10 cellular contexts compared by ENCODE assay signal in genomic region chr20:46398963-46399362, GRCh38. TPM values are rescaled to one million over a fixed set of nuclear protein-coding genes. Genes with fewer than 3 reads are reported as not detected.
DNase-seq lines count a peak whose midpoint lies in the region; ATAC-seq and TF ChIP-seq lines count a peak whose summit lies in the region.
"Had no signal": no experiment of that assay in that cellular context is flagged by ENCODE, and none has a peak within 500 bp of the region (broad histone marks: within the 10 kb centered on the region; RNA-seq: fewer than 3 reads in every experiment).

No MANE protein-coding gene starts in this region.

- DNase-seq in right cardiac atrium (no peak), left cardiac atrium (no peak), myocyte (ENCODE audit: low read depth) (peak; percentile 45), GM13976 (ENCODE audit: low spot score) (no peak), smooth muscle cell (lab: John Stamatoyannopoulos, UW; ENCODE audit: unreplicated experiment) (no peak), glutamatergic neuron (no peak), NCI-H2227 treated with DMSO at 0.1 percent for 48 hours (lab: John Stamatoyannopoulos, UW) (no peak)
- no peak for DNase-seq in activated T-helper 1 cell treated with anti-CD3 and anti-CD28 coated beads, Interleukin-12 subunit alpha, Interleukin-12 subunit beta, Interleukin-2, Interleukin-4 antibody, amounts not matched to agents 30 ng/mL and 10 ng/mL and 1 ng/mL, durations not matched to agents 14 hours and 24 hours and 36 hours (ENCODE audit: low spot score)
- DNase-seq: stimulated activated naive CD8-positive, alpha-beta T cell treated with anti-CD3 and anti-CD28 coated beads, Interleukin-15, amount 100 ng/mL, for 72 hours had no signal

- WGBS in right cardiac atrium: 83% methylated on average over 3 of the region's 3 CpGs
- 94% methylated on average over 3 of the region's 3 CpGs for WGBS in smooth muscle cell (ENCODE audit: low lambda C conversion rate)

- H3K27me3 ChIP-seq in right cardiac atrium (ENCODE audit: control insufficient read depth, insufficient read depth) (no peaks in the 10 kb centered on the region), smooth muscle cell (ENCODE audit: low read depth) (no peaks in the 10 kb centered on the region)

- peaks cover 71% of the 10 kb centered on the region for H3K79me2 ChIP-seq in smooth muscle cell (ENCODE audit: low read depth)

- intact Hi-C loops in right cardiac atrium (cut with DNase I) (no loop called here), left cardiac atrium (cut with DNase I) (no loop called here)
- intact Hi-C loops in activated T-helper 1 cell treated with anti-CD3 and anti-CD28 coated beads, Interleukin-12 subunit alpha, Interleukin-12 subunit beta, Interleukin-2, Interleukin-4 antibody, amounts not matched to agents 30 ng/mL and 10 ng/mL and 1 ng/mL, durations not matched to agents 14 hours and 24 hours and 36 hours (cut with micrococcal nuclease): no loop called here

- H3K4me1 Mint-ChIP-seq in activated T-helper 1 cell treated with anti-CD3 and anti-CD28 coated beads, Interleukin-12 subunit alpha, Interleukin-12 subunit beta, Interleukin-2, Interleukin-4 antibody, amounts not matched to agents 30 ng/mL and 10 ng/mL and 1 ng/mL, durations not matched to agents 14 hours and 24 hours and 36 hours (ENCODE audit: low read depth): peaks cover 60% of the 10 kb centered on the region
- H3K4me1 Mint-ChIP-seq in glutamatergic neuron (ENCODE audit: low read depth, unreplicated experiment): peaks cover 15% of the 10 kb centered on the region

- peaks cover 1% of the 10 kb centered on the region for H3K27me3 Mint-ChIP-seq in activated T-helper 1 cell treated with anti-CD3 and anti-CD28 coated beads, Interleukin-12 subunit alpha, Interleukin-12 subunit beta, Interleukin-2, Interleukin-4 antibody, amounts not matched to agents 30 ng/mL and 10 ng/mL and 1 ng/mL, durations not matched to agents 14 hours and 24 hours and 36 hours (ENCODE audit: insufficient read depth)
- H3K27me3 Mint-ChIP-seq in glutamatergic neuron (ENCODE audit: unreplicated experiment): no peaks in the 10 kb centered on the region
- H3K27me3 Mint-ChIP-seq: stimulated activated naive CD8-positive, alpha-beta T cell treated with anti-CD3 and anti-CD28 coated beads, Interleukin-15, amount 100 ng/mL, for 72 hours had no signal

- H3K4me3 ChIP-seq in right cardiac atrium (ENCODE audit: low read length) (no peak overlapping the region), smooth muscle cell (no peak overlapping the region)
- H3K4me3 ChIP-seq: GM12878 had no signal

- H3K9ac ChIP-seq in smooth muscle cell (ENCODE audit: low read depth): no peak overlapping the region

- no peak overlapping the region for H3K4me3 Mint-ChIP-seq in activated T-helper 1 cell treated with anti-CD3 and anti-CD28 coated beads, Interleukin-12 subunit alpha, Interleukin-12 subunit beta, Interleukin-2, Interleukin-4 antibody, amounts not matched to agents 30 ng/mL and 10 ng/mL and 1 ng/mL, durations not matched to agents 14 hours and 24 hours and 36 hours
- H3K4me3 Mint-ChIP-seq in glutamatergic neuron (ENCODE audit: unreplicated experiment): no peak overlapping the region

- no peak overlapping the region for H3K4me2 ChIP-seq in smooth muscle cell

- no peak for TF ChIP-seq CTCF in GM13976 (IDR thresholded peaks at IDR 0.05; ENCODE audit: borderline replicate concordance, control extremely low read depth, extremely low read depth, insufficient read depth, missing control alignments)
- TF ChIP-seq CTCF in smooth muscle cell (IDR thresholded peaks at IDR 0.05; ENCODE audit: borderline replicate concordance, insufficient read depth, poor library complexity, severe bottlenecking): no peak
- no peak for TF ChIP-seq CTCF in glutamatergic neuron (IDR thresholded peaks at IDR 0.05; ENCODE audit: partially characterized antibody, unreplicated experiment)

- no peaks in the 10 kb centered on the region for H3K36me3 ChIP-seq in smooth muscle cell (ENCODE audit: low read depth)

- peaks cover 24% of the 10 kb centered on the region for H3K4me1 ChIP-seq in right cardiac atrium (ENCODE audit: control insufficient read depth, insufficient read depth, low read length)
- H3K4me1 ChIP-seq in smooth muscle cell (ENCODE audit: low read depth): peaks cover 18% of the 10 kb centered on the region

- no peak overlapping the region for H2AFZ ChIP-seq in smooth muscle cell (ENCODE audit: low read depth)

- peaks cover 37% of the 10 kb centered on the region for H3K36me3 Mint-ChIP-seq in activated T-helper 1 cell treated with anti-CD3 and anti-CD28 coated beads, Interleukin-12 subunit alpha, Interleukin-12 subunit beta, Interleukin-2, Interleukin-4 antibody, amounts not matched to agents 30 ng/mL and 10 ng/mL and 1 ng/mL, durations not matched to agents 14 hours and 24 hours and 36 hours (ENCODE audit: low read depth)
- H3K36me3 Mint-ChIP-seq in glutamatergic neuron (ENCODE audit: unreplicated experiment): no peaks in the 10 kb centered on the region

- H3K27ac ChIP-seq in right cardiac atrium (ENCODE audit: low read length) (peak overlapping the region; percentile 51), smooth muscle cell (ENCODE audit: low read depth) (no peak overlapping the region)

- ATAC-seq in right cardiac atrium (no peak), left cardiac atrium (no peak)
- ATAC-seq: stimulated activated naive CD8-positive, alpha-beta T cell treated with anti-CD3 and anti-CD28 coated beads, Interleukin-15, amount 100 ng/mL, for 72 hours had no signal

- peak overlapping the region; percentile 25 for H3K27ac Mint-ChIP-seq in activated T-helper 1 cell treated with anti-CD3 and anti-CD28 coated beads, Interleukin-12 subunit alpha, Interleukin-12 subunit beta, Interleukin-2, Interleukin-4 antibody, amounts not matched to agents 30 ng/mL and 10 ng/mL and 1 ng/mL, durations not matched to agents 14 hours and 24 hours and 36 hours
- H3K27ac Mint-ChIP-seq in glutamatergic neuron (ENCODE audit: unreplicated experiment): no peak overlapping the region

- no peaks in the 10 kb centered on the region for H3F3A ChIP-seq in smooth muscle cell (ENCODE audit: low read depth)

- H3K9me3 ChIP-seq in right cardiac atrium (ENCODE audit: control insufficient read depth, low read length) (no peaks in the 10 kb centered on the region), smooth muscle cell (replicated peaks; ENCODE audit: low read depth) (no peaks in the 10 kb centered on the region)

- H4K20me1 ChIP-seq in smooth muscle cell (ENCODE audit: low read depth): peaks cover 99% of the 10 kb centered on the region

- H3K9me3 Mint-ChIP-seq in activated T-helper 1 cell treated with anti-CD3 and anti-CD28 coated beads, Interleukin-12 subunit alpha, Interleukin-12 subunit beta, Interleukin-2, Interleukin-4 antibody, amounts not matched to agents 30 ng/mL and 10 ng/mL and 1 ng/mL, durations not matched to agents 14 hours and 24 hours and 36 hours: no peaks in the 10 kb centered on the region
- H3K9me3 Mint-ChIP-seq in glutamatergic neuron (ENCODE audit: unreplicated experiment): peaks cover 2% of the 10 kb centered on the region
- H3K9me3 Mint-ChIP-seq: stimulated activated naive CD8-positive, alpha-beta T cell treated with anti-CD3 and anti-CD28 coated beads, Interleukin-15, amount 100 ng/mL, for 72 hours had no signal

- in situ Hi-C loops in GM13976 (cut with MboI; ENCODE audit: low sequenced_read_pairs, unreplicated experiment): no loop called here

RNA-seq across cellular contexts. Expression of gene ELMO2, which starts 7.5 kb away (rescaled TPM):
- 10 to 100 TPM; 29.0 to 40.2 (median 35.0) TPM for total RNA-seq in right cardiac atrium
- 20.7 TPM for polyA plus RNA-seq in right cardiac atrium
- total RNA-seq in left cardiac atrium: 10 to 100 TPM; 29.5 to 36.1 TPM
- 79.7 and 91.1 TPM in 2 replicates for total RNA-seq in activated T-helper 1 cell treated with anti-CD3 and anti-CD28 coated beads, Interleukin-12 subunit alpha, Interleukin-12 subunit beta, Interleukin-2, Interleukin-4 antibody, amounts not matched to agents 30 ng/mL and 10 ng/mL and 1 ng/mL, durations not matched to agents 14 hours and 24 hours and 36 hours
- total RNA-seq in myocyte: 67.1 and 68.6 TPM in 2 replicates
- polyA plus RNA-seq in myocyte (2012): 41.8 TPM
- total RNA-seq in smooth muscle cell: 24.9 and 43.0 TPM in 2 replicates
- polyA plus RNA-seq in smooth muscle cell: 33.1 and 37.9 TPM in 2 replicates
- total RNA-seq in glutamatergic neuron (ENCODE audit: unreplicated experiment): 60.3 TPM
